Comparison of ENCODE assay signal across 9 cellular contexts in the genomic region with DNA sequence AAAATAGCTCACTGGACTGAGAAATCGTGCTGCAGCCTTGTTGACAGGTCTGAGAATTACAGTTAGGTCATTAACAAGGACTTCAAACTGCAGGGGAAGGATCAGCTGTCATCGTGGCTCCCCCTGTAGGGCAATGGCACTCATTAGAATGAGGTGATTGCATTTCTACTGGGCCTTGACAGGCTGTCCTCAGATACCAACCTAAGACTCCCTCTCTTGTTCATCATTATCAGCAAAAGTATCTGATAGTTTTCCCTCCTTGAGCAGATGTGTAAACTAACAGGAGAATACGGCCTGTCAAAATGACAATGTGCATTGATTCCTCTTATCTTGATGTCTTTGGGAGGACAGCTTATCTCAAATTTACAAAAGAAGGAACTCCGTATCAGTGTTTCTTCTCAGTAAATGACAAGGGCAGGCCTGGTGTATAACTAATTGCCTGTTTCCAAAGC.
DNase-seq lines count a peak whose midpoint lies in the region; ATAC-seq and TF ChIP-seq lines count a peak whose summit lies in the region.
"Had no signal": no experiment of that assay in that cellular context is flagged by ENCODE, and none has a peak within 500 bp of the region (broad histone marks: within the 10 kb centered on the region; RNA-seq: fewer than 3 reads in every experiment).

No MANE protein-coding gene starts in this region.

- no peaks in the 10 kb centered on the region for H3K27me3 ChIP-seq in colonic mucosa

- no peaks in the 10 kb centered on the region for H3K9me3 ChIP-seq in colonic mucosa

- no peaks in the 10 kb centered on the region for H3K4me1 ChIP-seq in colonic mucosa

- H3K4me3 Mint-ChIP-seq in activated T-helper 1 cell treated with anti-CD3 and anti-CD28 coated beads, Interleukin-12 subunit alpha, Interleukin-12 subunit beta, Interleukin-2, Interleukin-4 antibody, amounts not matched to agents 30 ng/mL and 10 ng/mL and 1 ng/mL, durations not matched to agents 14 hours and 24 hours and 36 hours, result no peak overlapping the region
- H3K4me3 Mint-ChIP-seq: central memory CD8-positive, alpha-beta T cell had no signal

- no peaks in the 10 kb centered on the region for H3K9me3 Mint-ChIP-seq in activated T-helper 1 cell treated with anti-CD3 and anti-CD28 coated beads, Interleukin-12 subunit alpha, Interleukin-12 subunit beta, Interleukin-2, Interleukin-4 antibody, amounts not matched to agents 30 ng/mL and 10 ng/mL and 1 ng/mL, durations not matched to agents 14 hours and 24 hours and 36 hours

- no peak overlapping the region for H3K4me3 ChIP-seq in colonic mucosa

- no peak for TF ChIP-seq CTCF in colonic mucosa (IDR thresholded peaks at IDR 0.05)

- no peaks in the 10 kb centered on the region for H3K4me1 Mint-ChIP-seq in activated T-helper 1 cell treated with anti-CD3 and anti-CD28 coated beads, Interleukin-12 subunit alpha, Interleukin-12 subunit beta, Interleukin-2, Interleukin-4 antibody, amounts not matched to agents 30 ng/mL and 10 ng/mL and 1 ng/mL, durations not matched to agents 14 hours and 24 hours and 36 hours (ENCODE audit: low read depth)
- H3K4me1 Mint-ChIP-seq: central memory CD8-positive, alpha-beta T cell had no signal

- ATAC-seq in HG03095 (IDR thresholded peaks at IDR 0.05; ENCODE audit: unreplicated experiment), result peak; percentile 85

- intact Hi-C loops in colonic mucosa (cut with DNase I), result no loop called here
- intact Hi-C loops in activated T-helper 1 cell treated with anti-CD3 and anti-CD28 coated beads, Interleukin-12 subunit alpha, Interleukin-12 subunit beta, Interleukin-2, Interleukin-4 antibody, amounts not matched to agents 30 ng/mL and 10 ng/mL and 1 ng/mL, durations not matched to agents 14 hours and 24 hours and 36 hours (cut with micrococcal nuclease), result no loop called here

- H3K36me3 Mint-ChIP-seq in activated T-helper 1 cell treated with anti-CD3 and anti-CD28 coated beads, Interleukin-12 subunit alpha, Interleukin-12 subunit beta, Interleukin-2, Interleukin-4 antibody, amounts not matched to agents 30 ng/mL and 10 ng/mL and 1 ng/mL, durations not matched to agents 14 hours and 24 hours and 36 hours (ENCODE audit: low read depth), result no peaks in the 10 kb centered on the region

- H3K9ac ChIP-seq in colonic mucosa (ENCODE audit: low read depth in 2 of 2, low read length in 2 of 2), result no peak overlapping the region

- no peak overlapping the region for H3K27ac ChIP-seq in colonic mucosa

- H3K27me3 Mint-ChIP-seq in activated T-helper 1 cell treated with anti-CD3 and anti-CD28 coated beads, Interleukin-12 subunit alpha, Interleukin-12 subunit beta, Interleukin-2, Interleukin-4 antibody, amounts not matched to agents 30 ng/mL and 10 ng/mL and 1 ng/mL, durations not matched to agents 14 hours and 24 hours and 36 hours (ENCODE audit: insufficient read depth), result peaks cover 1% of the 10 kb centered on the region
- H3K27me3 Mint-ChIP-seq: central memory CD8-positive, alpha-beta T cell had no signal

- peak; percentile 13 for DNase-seq in stimulated activated CD4-positive, alpha-beta T cell treated with anti-CD3 and anti-CD28 coated beads, Interleukin-15, amount 100 ng/mL, for 24 hours
- no peak for DNase-seq in stimulated activated CD4-positive, alpha-beta T cell treated with anti-CD3 and anti-CD28 coated beads, Interleukin-4, amount 100 ng/mL, for 24 hours
- DNase-seq in NCI-H82 (lab: John Stamatoyannopoulos, UW) (peak; percentile 84), colonic mucosa (peak; percentile 17), retina (peak; percentile 53), 8988T (no peak)
- no peak for DNase-seq in activated T-helper 1 cell treated with anti-CD3 and anti-CD28 coated beads, Interleukin-12 subunit alpha, Interleukin-12 subunit beta, Interleukin-2, Interleukin-4 antibody, amounts not matched to agents 30 ng/mL and 10 ng/mL and 1 ng/mL, durations not matched to agents 14 hours and 24 hours and 36 hours (ENCODE audit: low spot score)

- no peaks in the 10 kb centered on the region for H3K36me3 ChIP-seq in colonic mucosa

- H3K27ac Mint-ChIP-seq in activated T-helper 1 cell treated with anti-CD3 and anti-CD28 coated beads, Interleukin-12 subunit alpha, Interleukin-12 subunit beta, Interleukin-2, Interleukin-4 antibody, amounts not matched to agents 30 ng/mL and 10 ng/mL and 1 ng/mL, durations not matched to agents 14 hours and 24 hours and 36 hours, result no peak overlapping the region

Comparison
In these comparisons a context has a peak if more than half of its experiments do, and no peak if none do; other contexts are left out.
1. DNase-seq: peak in stimulated activated CD4-positive, alpha-beta T cell treated with anti-CD3 and anti-CD28 coated beads, Interleukin-15, amount 100 ng/mL, for 24 hours (single experiment), NCI-H82 (single experiment), colonic mucosa (single experiment) and retina (single experiment); none in stimulated activated CD4-positive, alpha-beta T cell treated with anti-CD3 and anti-CD28 coated beads, Interleukin-4, amount 100 ng/mL, for 24 hours (single experiment), 8988T (single experiment) and activated T-helper 1 cell treated with anti-CD3 and anti-CD28 coated beads, Interleukin-12 subunit alpha, Interleukin-12 subunit beta, Interleukin-2, Interleukin-4 antibody, amounts not matched to agents 30 ng/mL and 10 ng/mL and 1 ng/mL, durations not matched to agents 14 hours and 24 hours and 36 hours (single experiment).